Comparison of ENCODE assay signal across 12 cellular contexts in the genomic region with DNA sequence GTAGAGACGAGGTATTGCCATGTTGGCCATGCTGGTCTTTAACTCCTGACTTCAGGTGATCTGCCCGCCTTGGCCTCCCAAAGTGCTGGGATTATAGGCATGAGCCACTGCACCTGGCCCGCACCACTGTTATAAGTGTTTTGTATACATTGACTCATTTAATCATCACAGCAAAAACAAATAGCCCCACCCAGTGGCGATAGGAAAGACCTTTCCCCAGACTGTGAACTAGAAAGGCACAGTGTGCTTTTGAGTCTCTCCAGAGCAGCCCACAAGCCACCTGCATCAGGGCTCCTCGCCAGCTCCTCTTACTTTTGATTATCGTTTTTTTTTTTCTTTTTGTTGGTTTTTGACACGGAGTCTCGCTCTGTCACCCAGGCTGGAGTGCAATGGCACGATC. TPM values are rescaled to one million over a fixed set of nuclear protein-coding genes. Genes with fewer than 3 reads are reported as not detected.
DNase-seq lines count a peak whose midpoint lies in the region; ATAC-seq and TF ChIP-seq lines count a peak whose summit lies in the region.
"Had no signal": no experiment of that assay in that cellular context is flagged by ENCODE, and none has a peak within 500 bp of the region (broad histone marks: within the 10 kb centered on the region; RNA-seq: fewer than 3 reads in every experiment).

No MANE protein-coding gene starts in this region.

- no peaks in the 10 kb centered on the region for H3K36me3 ChIP-seq in PC-3 (ENCODE audit: low read depth, low read length)
- H3K36me3 ChIP-seq in suprapubic skin = no peaks in the 10 kb centered on the region

- no TSS peak for BruUV-seq in PC-3 (replicated peaks; lab: Mats Ljungman, UMichigan)

- DNase-seq in NCI-H510A (lab: John Stamatoyannopoulos, UW) (peak; percentile 2), NCI-H510A treated with DMSO at 0.1 percent for 48 hours (lab: John Stamatoyannopoulos, UW) (no peak), HFF-Myc (ENCODE audit: extremely low read depth, low read depth) (no peak), PC-3 (peak; percentile 91), iris pigment epithelial cell (ENCODE audit: low read depth) (peak; percentile 10), suprapubic skin (ENCODE audit: low spot score in 2 of 2) (no peak)
- DNase-seq in activated T-cell treated with anti-CD3 and anti-CD28 coated beads, Interleukin-2, amount 50 U/mL, for 48 hours = no peak
- DNase-seq: activated T-cell treated with anti-CD3 and anti-CD28 coated beads for 4 hours, DMS79 treated with DMSO at 0.1 percent for 48 hours, NCI-H187 had no signal

- H2AFZ ChIP-seq in PC-3 (ENCODE audit: low read length) = no peak overlapping the region
- H2AFZ ChIP-seq: parathyroid adenoma had no signal

- no peak overlapping the region for H3K4me2 ChIP-seq in PC-3 (ENCODE audit: low read length)

- TF ChIP-seq POLR2A in suprapubic skin (IDR thresholded peaks at IDR 0.05) = no peak

- H3K9me2 ChIP-seq in PC-3 (replicated peaks; ENCODE audit: low read length) = no peaks in the 10 kb centered on the region

- peak; percentile 3 for TF ChIP-seq CTCF in HFF-Myc (IDR thresholded peaks at IDR 0.05; ENCODE audit: low read depth, low read length, missing control alignments)
- TF ChIP-seq CTCF in PC-3 (conservative IDR thresholded peaks at IDR 0.05; ENCODE audit: low read depth, low read length) = peak; percentile 63
- no peak for TF ChIP-seq CTCF in suprapubic skin (IDR thresholded peaks at IDR 0.05)

- H3K27ac ChIP-seq in PC-3 (ENCODE audit: low read length) = no peak overlapping the region
- no peak overlapping the region for H3K27ac ChIP-seq in suprapubic skin
- H3K27ac ChIP-seq: parathyroid adenoma had no signal

- no peaks in the 10 kb centered on the region for H4K20me1 ChIP-seq in PC-3 (ENCODE audit: low read length)

- 75% methylated on average over 9 of the region's 9 CpGs for WGBS in suprapubic skin

- no peaks in the 10 kb centered on the region for H3K79me2 ChIP-seq in PC-3 (ENCODE audit: low read length)
- H3K79me2 ChIP-seq: parathyroid adenoma had no signal

- H3K9me3 ChIP-seq in PC-3 (ENCODE audit: low read length) (0 out of 2 replicates have a peak, but pooled peaks cover 9% of the 10 kb centered on the region), suprapubic skin (peaks cover 8% of the 10 kb centered on the region)

- peak; percentile 97 for ATAC-seq in PC-3
- ATAC-seq in GM21786 (IDR thresholded peaks at IDR 0.05; ENCODE audit: unreplicated experiment) = no peak

- POLR2A ChIA-PET in PC-3 (lab: Charles Lee; ENCODE audit: unreplicated experiment) = no interaction called here

- no peaks in the 10 kb centered on the region for H3F3A ChIP-seq in PC-3 (ENCODE audit: low read length, unreplicated experiment)

- H3K4me3 ChIP-seq in HFF-Myc (replicated peaks; ENCODE audit: low read depth, low read length) = no peak overlapping the region
- H3K4me3 ChIP-seq in PC-3 (ENCODE audit: low read length) = no peak overlapping the region
- no peak overlapping the region for H3K4me3 ChIP-seq in suprapubic skin

- no peak for TF ChIP-seq EP300 in suprapubic skin (IDR thresholded peaks at IDR 0.05)

- H3K27me3 ChIP-seq in PC-3 (ENCODE audit: low read length) (peaks cover 16% of the 10 kb centered on the region), suprapubic skin (peaks cover 4% of the 10 kb centered on the region)

- CTCF ChIA-PET in PC-3 (lab: Charles Lee) = no interaction called here

- peaks cover 4% of the 10 kb centered on the region for H3K4me1 ChIP-seq in PC-3 (ENCODE audit: insufficient read depth, low read length)
- H3K4me1 ChIP-seq in suprapubic skin = no peaks in the 10 kb centered on the region
- H3K4me1 ChIP-seq: parathyroid adenoma had no signal

- H3K9ac ChIP-seq in PC-3 (ENCODE audit: low read length) = no peak overlapping the region
- H3K9ac ChIP-seq: parathyroid adenoma had no signal

- intact Hi-C loops in PC-3 (cut with micrococcal nuclease) = loop anchor here (1.0 kb wide), 1 partner anchor 91 kb away; no protein-coding TSS in a partner anchor

RNA-seq across cellular contexts. Expression of gene ZFP64, which starts 27.9 kb away (rescaled TPM):
- 16.2 and 16.6 TPM in 2 replicates for total RNA-seq in PC-3 (2014; rRNA removed)
- 10 to 100 TPM; 25.1 to 33.8 (median 28.2) TPM for total RNA-seq in suprapubic skin

Comparison
In these comparisons a context has a peak if more than half of its experiments do, and no peak if none do; other contexts are left out.
1. DNase-seq: peak in NCI-H510A (single experiment), PC-3 (single experiment) and iris pigment epithelial cell (single experiment); none in NCI-H510A treated with DMSO at 0.1 percent for 48 hours (single experiment), HFF-Myc (single experiment), suprapubic skin (0 of 2) and activated T-cell treated with anti-CD3 and anti-CD28 coated beads, Interleukin-2, amount 50 U/mL, for 48 hours (0 of 2).
2. CTCF ChIP-seq: peak in HFF-Myc (single experiment) and PC-3 (single experiment); none in suprapubic skin (0 of 2).